In genomic region chr10:89391882-89392756, GRCh38 we compare ENCODE assay signal across 1 cellular context.
TF ChIP-seq lines count a peak whose summit lies in the region.

Gene IFIT1, plus strand, starts transcription at chr10:89392623. Its CDS starts 90 bp downstream, at chr10:89392713.

TF ChIP-seq in HepG2, 621 proteins besides CTCF, POLR2A, EP300 and RAD21 (continued from another document and continues in another):
- no peak for TF ChIP-seq LRRFIP1 (CRISPR knock-in tag; conservative IDR thresholded peaks at IDR 0.05)
- TF ChIP-seq ZNF138 (CRISPR knock-in tag; IDR thresholded peaks at IDR 0.05; ENCODE audit: low read depth), result no peak
- TF ChIP-seq ZNF784 (CRISPR knock-in tag; IDR thresholded peaks at IDR 0.05; ENCODE audit: borderline replicate concordance), result no peak
- TF ChIP-seq ZNF484 (CRISPR knock-in tag; IDR thresholded peaks at IDR 0.05; ENCODE audit: borderline replicate concordance, low read depth), result no peak
- TF ChIP-seq JARID2 (CRISPR knock-in tag; IDR thresholded peaks at IDR 0.05; ENCODE audit: insufficient replicate concordance), result no peak
- peak; percentile 44; the same call in 1 of the 2 replicates for TF ChIP-seq DRAP1 (CRISPR knock-in tag; IDR thresholded peaks at IDR 0.05)
- no peak for TF ChIP-seq SMYD3 (CRISPR knock-in tag; IDR thresholded peaks at IDR 0.05)
- TF ChIP-seq BCL6 (CRISPR knock-in tag; IDR thresholded peaks at IDR 0.05), result peak; percentile 84
- no peak for TF ChIP-seq ZNF646 (CRISPR knock-in tag; IDR thresholded peaks at IDR 0.05)
- TF ChIP-seq ATF2 (CRISPR knock-in tag; IDR thresholded peaks at IDR 0.05), result no peak
- no peak for TF ChIP-seq MXD1 (CRISPR knock-in tag; IDR thresholded peaks at IDR 0.05)
- no peak for TF ChIP-seq PCBP1 (IDR thresholded peaks at IDR 0.05; ENCODE audit: borderline replicate concordance, low read depth, low read length)
- no peak for TF ChIP-seq ZNF569 (CRISPR knock-in tag; IDR thresholded peaks at IDR 0.05; ENCODE audit: borderline replicate concordance)
- TF ChIP-seq HNF1A (IDR thresholded peaks at IDR 0.05; ENCODE audit: low read depth), result 0 out of 2 replicates have a peak, but pooled peaks have one; percentile 16
- TF ChIP-seq HNF1A (CRISPR knock-in tag; IDR thresholded peaks at IDR 0.05; ENCODE audit: borderline replicate concordance), result no peak
- TF ChIP-seq HNRNPK (IDR thresholded peaks at IDR 0.05; ENCODE audit: low read depth, low read length, poor library complexity, severe bottlenecking), result no peak
- TF ChIP-seq ATF6 (CRISPR knock-in tag; conservative IDR thresholded peaks at IDR 0.05), result no peak
- no peak for TF ChIP-seq TBL1XR1 (IDR thresholded peaks at IDR 0.05; ENCODE audit: borderline replicate concordance, low read length, partially characterized antibody)
- no peak for TF ChIP-seq GABPA (IDR thresholded peaks at IDR 0.05; ENCODE audit: low read depth, low read length)
- TF ChIP-seq GABPA (CRISPR knock-in tag; IDR thresholded peaks at IDR 0.05; ENCODE audit: low read depth), result no peak
- TF ChIP-seq ZNF782 (CRISPR knock-in tag; IDR thresholded peaks at IDR 0.05; ENCODE audit: borderline replicate concordance), result no peak
- no peak for TF ChIP-seq ZNF354B (CRISPR knock-in tag; IDR thresholded peaks at IDR 0.05)
- no peak for TF ChIP-seq ETV6 (CRISPR knock-in tag; conservative IDR thresholded peaks at IDR 0.05)
- no peak for TF ChIP-seq NCOA1 (CRISPR knock-in tag; IDR thresholded peaks at IDR 0.05)
- no peak for TF ChIP-seq ZNF546 (CRISPR knock-in tag; conservative IDR thresholded peaks at IDR 0.05)
- no peak for TF ChIP-seq ZNF788 (CRISPR knock-in tag; IDR thresholded peaks at IDR 0.05; ENCODE audit: borderline replicate concordance)
- TF ChIP-seq SMAD3 (CRISPR knock-in tag; IDR thresholded peaks at IDR 0.05), result no peak
- no peak for TF ChIP-seq EED (CRISPR knock-in tag; IDR thresholded peaks at IDR 0.05)
- peak; percentile 33; the same call in 1 of the 2 replicates for TF ChIP-seq E2F1 (CRISPR knock-in tag; IDR thresholded peaks at IDR 0.05)
- TF ChIP-seq CBX5 (CRISPR knock-in tag; IDR thresholded peaks at IDR 0.05; ENCODE audit: borderline replicate concordance), result no peak
- no peak for TF ChIP-seq ZBTB39 (CRISPR knock-in tag; IDR thresholded peaks at IDR 0.05)
- TF ChIP-seq ZNF10 (CRISPR knock-in tag; IDR thresholded peaks at IDR 0.05; ENCODE audit: borderline replicate concordance, low read depth), result no peak
- TF ChIP-seq ZFY (CRISPR knock-in tag; IDR thresholded peaks at IDR 0.05), result no peak
- TF ChIP-seq ASH2L (IDR thresholded peaks at IDR 0.05; ENCODE audit: insufficient read length, low read depth, low read length), result peak; percentile 75
- no peak for TF ChIP-seq SATB2 (CRISPR knock-in tag; IDR thresholded peaks at IDR 0.05)
- TF ChIP-seq ZNF740 (CRISPR knock-in tag; IDR thresholded peaks at IDR 0.05), result 0 out of 2 replicates have a peak, but pooled peaks have one; percentile 59
